ENCODE assay signal across 26 cellular contexts in genomic region chr2:46293466-46293865, GRCh38.
"Had no signal": no experiment of that assay in that cellular context is flagged by ENCODE, and none has a peak within 500 bp of the region (broad histone marks: within the 10 kb centered on the region; RNA-seq: fewer than 3 reads in every experiment).

No MANE protein-coding gene starts in this region.

- H3K4me3 Mint-ChIP-seq: activated CD4-positive, alpha-beta memory T cell treated with anti-CD3 and anti-CD28 coated beads for 36 hours; activated CD4-positive, alpha-beta T cell treated with anti-CD3 and anti-CD28 coated beads for 36 hours; activated CD4-positive, alpha-beta T cell treated with anti-CD3 and anti-CD28 coated beads, Interleukin-2, amount 10 ng/mL, durations not matched to agents 24 days and 14 days; activated CD8-positive, alpha-beta T cell treated with anti-CD3 and anti-CD28 coated beads, Interleukin-2, amount 10 ng/mL, durations not matched to agents 7 days and 5 days; activated naive CD4-positive, alpha-beta T cell treated with anti-CD3 and anti-CD28 coated beads for 36 hours; activated naive CD8-positive, alpha-beta T cell; activated T-cell treated with anti-CD3 and anti-CD28 coated beads, Interleukin-2, amount 50 U/mL, for 24 hours; activated T-cell treated with anti-CD3 and anti-CD28 coated beads, Interleukin-2, amount 50 U/mL, for 72 hours; central memory CD8-positive, alpha-beta T cell; effector memory CD8-positive, alpha-beta T cell; T-cell; T-helper 1 cell treated with Interleukin-12 subunit alpha and Interleukin-12 subunit beta and Interleukin-4 antibody, amounts not matched to agents 30 μg/mL and 1 μg/mL, for 36 hours had no signal

- H3K9me3 Mint-ChIP-seq: activated CD4-positive, alpha-beta memory T cell treated with anti-CD3 and anti-CD28 coated beads for 36 hours; activated CD4-positive, alpha-beta T cell treated with anti-CD3 and anti-CD28 coated beads, Interleukin-2, amount 10 ng/mL, durations not matched to agents 24 days and 14 days; activated naive CD4-positive, alpha-beta T cell treated with anti-CD3 and anti-CD28 coated beads for 36 hours; activated T-cell treated with anti-CD3 and anti-CD28 coated beads, Interleukin-2, amount 50 U/mL, for 24 hours; activated T-cell treated with anti-CD3 and anti-CD28 coated beads, Interleukin-2, amount 50 U/mL, for 72 hours; central memory CD8-positive, alpha-beta T cell; effector memory CD8-positive, alpha-beta T cell; T-cell; T-helper 1 cell treated with Interleukin-12 subunit alpha and Interleukin-12 subunit beta and Interleukin-4 antibody, amounts not matched to agents 30 μg/mL and 1 μg/mL, for 36 hours had no signal

- H3K36me3 Mint-ChIP-seq: activated CD4-positive, alpha-beta memory T cell treated with anti-CD3 and anti-CD28 coated beads for 36 hours; activated naive CD8-positive, alpha-beta T cell; T-cell had no signal

- H3K27ac ChIP-seq: brain microvascular endothelial cell, esophagus muscularis mucosa had no signal

- DNase-seq: activated CD4-positive, CD25-positive, alpha-beta regulatory T cell; activated CD4-positive, CD25-positive, alpha-beta regulatory T cell treated with anti-CD3 and anti-CD28 coated beads, Interleukin-2, amount 50 U/mL, for 72 hours; activated T-cell treated with anti-CD3 and anti-CD28 coated beads for 4 hours; amniotic stem cell; brain microvascular endothelial cell; cortex of kidney; effector CD4-positive, alpha-beta T cell; effector memory CD8-positive, alpha-beta T cell; foreskin melanocyte; hippocampal formation; T1000 had no signal

- FAIRE-seq: astrocyte, bronchial epithelial cell, colon had no signal

- H3K27ac Mint-ChIP-seq: activated CD4-positive, alpha-beta memory T cell treated with anti-CD3 and anti-CD28 coated beads for 36 hours; activated CD4-positive, alpha-beta T cell treated with anti-CD3 and anti-CD28 coated beads for 36 hours; activated CD4-positive, alpha-beta T cell treated with anti-CD3 and anti-CD28 coated beads, Interleukin-2, amount 10 ng/mL, durations not matched to agents 24 days and 14 days; activated CD8-positive, alpha-beta T cell treated with anti-CD3 and anti-CD28 coated beads, Interleukin-2, amount 10 ng/mL, durations not matched to agents 7 days and 5 days; activated naive CD4-positive, alpha-beta T cell treated with anti-CD3 and anti-CD28 coated beads for 36 hours; activated naive CD8-positive, alpha-beta T cell; activated T-cell treated with anti-CD3 and anti-CD28 coated beads, Interleukin-2, amount 50 U/mL, for 24 hours; activated T-cell treated with anti-CD3 and anti-CD28 coated beads, Interleukin-2, amount 50 U/mL, for 72 hours; effector memory CD8-positive, alpha-beta T cell; T-cell; T-helper 1 cell treated with Interleukin-12 subunit alpha and Interleukin-12 subunit beta and Interleukin-4 antibody, amounts not matched to agents 30 μg/mL and 1 μg/mL, for 36 hours had no signal

- ATAC-seq: activated CD4-positive, alpha-beta T cell treated with anti-CD3 and anti-CD28 coated beads for 36 hours; activated CD8-positive, alpha-beta T cell treated with anti-CD3 and anti-CD28 coated beads, Interleukin-2, amount 10 ng/mL, durations not matched to agents 7 days and 5 days; activated T-cell treated with anti-CD3 and anti-CD28 coated beads, Interleukin-2, amount 50 U/mL, for 72 hours; effector memory CD8-positive, alpha-beta T cell; T-cell had no signal

- H3K4me3 ChIP-seq: esophagus muscularis mucosa had no signal

- H3K9me3 ChIP-seq: esophagus muscularis mucosa had no signal

- H3K36me3 ChIP-seq: brain microvascular endothelial cell had no signal

- H3K27me3 ChIP-seq: brain microvascular endothelial cell, esophagus muscularis mucosa had no signal
